8 cellular contexts compared by ENCODE assay signal in genomic region chr4:113636438-113636818, GRCh38.
DNase-seq lines count a peak whose midpoint lies in the region; ATAC-seq, FAIRE-seq and TF ChIP-seq lines count a peak whose summit lies in the region.

No MANE protein-coding gene starts in this region.

- no peak for FAIRE-seq in small intestine (lab: Jason Lieb, UNC)

- no peaks in the 10 kb centered on the region for H3K27me3 Mint-ChIP-seq in WTC11 (ENCODE audit: low read depth)

- peaks cover 8 to 10% of the 10 kb centered on the region in 2 donors for H3K4me1 ChIP-seq in small intestine (ENCODE audit: control insufficient read depth in 2 of 2, insufficient read depth in 1 of 2, low read depth in 1 of 2, low read length in 1 of 2)

- ATAC-seq in GM18858 (IDR thresholded peaks at IDR 0.05; ENCODE audit: unreplicated experiment) (peak; percentile 30), HG03139 (IDR thresholded peaks at IDR 0.05; ENCODE audit: unreplicated experiment) (peak; percentile 46), WTC11 (peak; percentile 59)

- TF ChIP-seq CTCF in WTC11 (IDR thresholded peaks at IDR 0.05): no peak

- peak overlapping the region; percentile 30 to 45 for H3K27ac ChIP-seq in small intestine (ENCODE audit: low read depth in 1 of 2, low read length in 1 of 2)

- no peaks in the 10 kb centered on the region for H3K36me3 ChIP-seq in small intestine (ENCODE audit: control insufficient read depth in 2 of 2, insufficient read depth in 2 of 2, low read length in 2 of 2)

- no peak overlapping the region for H3K4me3 Mint-ChIP-seq in WTC11

- 64 to 87% (median 76%) methylated on average over 3 of the region's 3 CpGs for WGBS in small intestine, 3 donors

- no peaks in the 10 kb centered on the region for H3K9me3 ChIP-seq in small intestine (ENCODE audit: control insufficient read depth, low read depth)

- no peaks in the 10 kb centered on the region for H3K36me3 Mint-ChIP-seq in WTC11

- no peak overlapping the region for H3K4me3 ChIP-seq in small intestine (ENCODE audit: low read depth in 1 of 2, low read length in 2 of 2)

- H3K27ac Mint-ChIP-seq in WTC11: no peak overlapping the region

- DNase-seq in A172 (ENCODE audit: low spot score): peak; percentile 16
- DNase-seq in WTC11 (ENCODE audit: low spot score): no peak
- peak; percentile 43 for DNase-seq in small intestine
- no peak for DNase-seq in NCI-H2196 treated with DMSO at 0.1 percent for 48 hours (lab: John Stamatoyannopoulos, UW; ENCODE audit: unreplicated experiment)
- DNase-seq in DMS114 treated with DMSO at 0.1 percent for 48 hours (lab: John Stamatoyannopoulos, UW; ENCODE audit: unreplicated experiment): no peak
- DNase-seq in cerebellar cortex (ENCODE audit: low spot score): no peak

- no peaks in the 10 kb centered on the region for H3K9me3 Mint-ChIP-seq in WTC11

- H3K4me1 Mint-ChIP-seq in WTC11: peaks cover 40% of the 10 kb centered on the region

- CTCF ChIA-PET in WTC11 (lab: Charles Lee): interaction anchor here (1.0 kb wide), 1 partner anchor 10 kb away, joined by 3 read pairs; no protein-coding TSS in a partner anchor

- POLR2A ChIA-PET in WTC11 (lab: Charles Lee): no interaction called here

- H3K27me3 ChIP-seq in small intestine (ENCODE audit: control insufficient read depth in 2 of 2, insufficient read depth in 2 of 2, low read length in 2 of 2): no peaks in the 10 kb centered on the region

TF ChIP-seq in WTC11, 78 proteins besides CTCF, POLR2A, EP300 and RAD21:
- TF ChIP-seq CBFB (CRISPR knock-in tag; IDR thresholded peaks at IDR 0.05; ENCODE audit: low read depth) (no peak), GRHL2 (CRISPR knock-in tag; IDR thresholded peaks at IDR 0.05; ENCODE audit: insufficient replicate concordance, severe bottlenecking) (no peak), STAT6 (CRISPR knock-in tag; conservative IDR thresholded peaks at IDR 0.05; ENCODE audit: low read depth) (no peak), ATF1 (CRISPR knock-in tag; IDR thresholded peaks at IDR 0.05) (no peak), ZNF512 (CRISPR knock-in tag; IDR thresholded peaks at IDR 0.05; ENCODE audit: borderline replicate concordance) (no peak), AFF4 (CRISPR knock-in tag; IDR thresholded peaks at IDR 0.05; ENCODE audit: borderline replicate concordance) (no peak), HMGXB4 (CRISPR knock-in tag; IDR thresholded peaks at IDR 0.05) (no peak), ZNF138 (CRISPR knock-in tag; conservative IDR thresholded peaks at IDR 0.05) (no peak)
- TF ChIP-seq, protein P1, sequence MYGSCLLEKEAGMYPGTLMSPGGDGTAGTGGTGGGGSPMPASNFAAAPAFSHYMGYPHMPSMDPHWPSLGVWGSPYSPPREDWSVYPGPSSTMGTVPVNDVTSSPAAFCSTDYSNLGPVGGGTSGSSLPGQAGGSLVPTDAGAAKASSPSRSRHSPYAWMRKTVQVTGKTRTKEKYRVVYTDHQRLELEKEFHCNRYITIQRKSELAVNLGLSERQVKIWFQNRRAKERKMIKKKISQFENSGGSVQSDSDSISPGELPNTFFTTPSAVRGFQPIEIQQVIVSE (CRISPR knock-in tag; IDR thresholded peaks at IDR 0.05; ENCODE audit: borderline replicate concordance): no peak

Comparison
In these comparisons a context has a peak if more than half of its experiments do, and no peak if none do; other contexts are left out.
1. DNase-seq: peak in A172 (single experiment) and small intestine (single experiment); none in WTC11 (single experiment), NCI-H2196 treated with DMSO at 0.1 percent for 48 hours (single experiment), DMS114 treated with DMSO at 0.1 percent for 48 hours (single experiment) and cerebellar cortex (single experiment).
2. Peak in every context shown above with its lines, with median percentiles within 50 percentile points of each other: ATAC-seq.